ENCODE assay signal across 19 cellular contexts in genomic region chr21:21715286-21715969, GRCh38.
DNase-seq lines count a peak whose midpoint lies in the region; ATAC-seq and TF ChIP-seq lines count a peak whose summit lies in the region.
"Had no signal": no experiment of that assay in that cellular context is flagged by ENCODE, and none has a peak within 500 bp of the region (broad histone marks: within the 10 kb centered on the region; RNA-seq: fewer than 3 reads in every experiment).

No MANE protein-coding gene starts in this region.

- H3K27me3 ChIP-seq in SK-N-SH (ENCODE audit: insufficient read depth) (no peaks in the 10 kb centered on the region), smooth muscle cell (ENCODE audit: low read depth) (no peaks in the 10 kb centered on the region)
- H3K27me3 ChIP-seq: hepatocyte had no signal

- no peaks in the 10 kb centered on the region for H3K79me2 ChIP-seq in SK-N-SH (ENCODE audit: insufficient read depth)
- H3K79me2 ChIP-seq in smooth muscle cell (ENCODE audit: low read depth), result no peaks in the 10 kb centered on the region
- H3K79me2 ChIP-seq: hepatocyte had no signal

- H3K36me3 ChIP-seq in SK-N-SH (replicated peaks in 1 of 2; ENCODE audit: control insufficient read depth in 1 of 2, insufficient read depth in 2 of 2, low read length in 1 of 2) (peaks cover 0 to 6% of the 10 kb centered on the region in 2 experiments), smooth muscle cell (ENCODE audit: low read depth) (no peaks in the 10 kb centered on the region)

- H3K4me3 Mint-ChIP-seq in naive thymus-derived CD8-positive, alpha-beta T cell, result no peak overlapping the region
- H3K4me3 Mint-ChIP-seq: activated CD4-positive, alpha-beta T cell treated with anti-CD3 and anti-CD28 coated beads, Interleukin-2, amount 10 ng/mL, durations not matched to agents 24 days and 14 days; activated naive CD8-positive, alpha-beta T cell; CD8-positive, alpha-beta memory T cell; stimulated activated naive CD8-positive, alpha-beta T cell treated with anti-CD3 and anti-CD28 coated beads, Interleukin-15, Interleukin-2, amounts not matched to agents 100 ng/mL and 50 ng/mL, for 24 hours had no signal

- H3K4me2 ChIP-seq in SK-N-SH (peak overlapping the region; percentile 38; the same call in 1 of the 2 replicates), smooth muscle cell (peak overlapping the region; percentile 70)
- H3K4me2 ChIP-seq: hepatocyte had no signal

- H3K27ac ChIP-seq in SK-N-SH (ENCODE audit: low read depth in 2 of 2, low read length in 1 of 2) (peak overlapping the region; percentile 82 to 93; a peak in 3 of 4 replicates), smooth muscle cell (ENCODE audit: low read depth) (peak overlapping the region; percentile 95)
- H3K27ac ChIP-seq: epithelial cell of prostate, hepatocyte had no signal

- POLR2A ChIA-PET in SK-N-SH (lab: Yijun Ruan, JAX), result no interaction called here
- POLR2A ChIA-PET in naive thymus-derived CD8-positive, alpha-beta T cell (lab: Charles Lee), result no interaction called here

- H3K36me3 Mint-ChIP-seq in naive thymus-derived CD8-positive, alpha-beta T cell, result no peaks in the 10 kb centered on the region
- H3K36me3 Mint-ChIP-seq: activated naive CD8-positive, alpha-beta T cell; CD8-positive, alpha-beta memory T cell had no signal

- peak in 1 of 2 experiments; percentile 76; a peak in 2 of 4 replicates for TF ChIP-seq EP300 in SK-N-SH (IDR thresholded peaks at IDR 0.05; ENCODE audit: borderline replicate concordance in 1 of 2, low read depth in 1 of 2, low read length in 1 of 2)

- H4K20me1 ChIP-seq in SK-N-SH (ENCODE audit: insufficient read depth) (no peaks in the 10 kb centered on the region), smooth muscle cell (ENCODE audit: low read depth) (no peaks in the 10 kb centered on the region)

- ATAC-seq in left colon (no peak), GM19452 (IDR thresholded peaks at IDR 0.05; ENCODE audit: unreplicated experiment) (no peak)
- ATAC-seq in naive thymus-derived CD8-positive, alpha-beta T cell, result no peak
- ATAC-seq: mucosa of descending colon had no signal

- CTCF ChIA-PET in SK-N-SH (lab: Yijun Ruan, JAX), result interaction anchor here (1.4 kb wide), 1 partner anchor 10 kb away, joined by 5 read pairs; no protein-coding TSS in a partner anchor

- peak overlapping the region; percentile 66; the same call in 1 of the 2 replicates for H2AFZ ChIP-seq in SK-N-SH (ENCODE audit: low read depth)
- no peak overlapping the region for H2AFZ ChIP-seq in smooth muscle cell (ENCODE audit: low read depth)
- H2AFZ ChIP-seq: hepatocyte had no signal

- H3K4me3 ChIP-seq in SK-N-SH (ENCODE audit: low read depth in 2 of 2, low read length in 1 of 2) (peak overlapping the region in 1 of 2 experiments; percentile 33; a peak in 1 of 4 replicates), fibroblast of pulmonary artery (replicated peaks; ENCODE audit: low read depth, low read length) (no peak overlapping the region), smooth muscle cell (no peak overlapping the region)
- H3K4me3 ChIP-seq: hepatocyte, mucosa of descending colon had no signal

- no peaks in the 10 kb centered on the region for H3K4me1 Mint-ChIP-seq in naive thymus-derived CD8-positive, alpha-beta T cell
- H3K4me1 Mint-ChIP-seq: activated CD4-positive, alpha-beta T cell treated with anti-CD3 and anti-CD28 coated beads, Interleukin-2, amount 10 ng/mL, durations not matched to agents 24 days and 14 days; CD8-positive, alpha-beta memory T cell had no signal

- H3K9ac ChIP-seq in SK-N-SH (peak overlapping the region; percentile 57), smooth muscle cell (ENCODE audit: low read depth) (peak overlapping the region; percentile 78)

- TF ChIP-seq RAD21 in SK-N-SH (IDR thresholded peaks at IDR 0.05; ENCODE audit: low read length), result no peak

- 15% methylated on average over 7 of the region's 7 CpGs for WGBS in SK-N-SH (ENCODE audit: low lambda C conversion rate)
- WGBS in smooth muscle cell (ENCODE audit: low lambda C conversion rate), result 42% methylated on average over 7 of the region's 7 CpGs

- H3K27ac Mint-ChIP-seq in naive thymus-derived CD8-positive, alpha-beta T cell, result no peak overlapping the region
- H3K27ac Mint-ChIP-seq: activated CD4-positive, alpha-beta T cell treated with anti-CD3 and anti-CD28 coated beads, Interleukin-2, amount 10 ng/mL, durations not matched to agents 24 days and 14 days; activated naive CD8-positive, alpha-beta T cell; CD8-positive, alpha-beta memory T cell; stimulated activated naive CD8-positive, alpha-beta T cell treated with anti-CD3 and anti-CD28 coated beads, Interleukin-15, Interleukin-2, amounts not matched to agents 100 ng/mL and 50 ng/mL, for 24 hours had no signal

- H3K9me2 ChIP-seq in SK-N-SH, result no peaks in the 10 kb centered on the region

- intact Hi-C loops in left colon (cut with DNase I, micrococcal nuclease), result no loop called here

- H3F3A ChIP-seq in SK-N-SH (replicated peaks; ENCODE audit: insufficient read depth) (peaks cover 50% of the 10 kb centered on the region), smooth muscle cell (ENCODE audit: low read depth) (peaks cover 6% of the 10 kb centered on the region)

- TF ChIP-seq CTCF in SK-N-SH (IDR thresholded peaks at IDR 0.05) (no peak), fibroblast of pulmonary artery (IDR thresholded peaks at IDR 0.05; ENCODE audit: low read length, missing control alignments) (no peak), smooth muscle cell (IDR thresholded peaks at IDR 0.05; ENCODE audit: borderline replicate concordance, insufficient read depth, poor library complexity, severe bottlenecking) (no peak)

- H3K4me1 ChIP-seq in SK-N-SH (ENCODE audit: control insufficient read depth in 1 of 2, insufficient read depth in 2 of 2, low read depth in 1 of 2, low read length in 1 of 2), result peaks cover 0 to 45% of the 10 kb centered on the region in 2 experiments; a peak in 3 of 4 replicates
- H3K4me1 ChIP-seq in smooth muscle cell (ENCODE audit: low read depth), result peaks cover 6% of the 10 kb centered on the region

- DNase-seq in GM04503 (ENCODE audit: low read depth) (peak; percentile 58), SK-N-SH (no peak), fibroblast of pulmonary artery (ENCODE audit: low read depth) (peak; percentile 91), smooth muscle cell (lab: John Stamatoyannopoulos, UW; ENCODE audit: unreplicated experiment) (no peak), left colon (no peak)
- no peak for DNase-seq in activated CD4-positive, alpha-beta T cell treated with anti-CD3 and anti-CD28 coated beads for 48 hours
- DNase-seq in naive thymus-derived CD8-positive, alpha-beta T cell, result no peak
- DNase-seq: activated CD4-positive, alpha-beta T cell treated with anti-CD3 and anti-CD28 coated beads, Interleukin-2, amount 10 ng/mL, durations not matched to agents 24 days and 14 days; activated T-cell treated with anti-CD3 and anti-CD28 coated beads, Interleukin-2, amount 50 U/mL, for 1 hour; CD8-positive, alpha-beta memory T cell; GDM1; MM.1S; mucosa of descending colon; NCI-H2107 had no signal

- H3K27me3 Mint-ChIP-seq in naive thymus-derived CD8-positive, alpha-beta T cell, result no peaks in the 10 kb centered on the region
- H3K27me3 Mint-ChIP-seq: activated CD4-positive, alpha-beta T cell treated with anti-CD3 and anti-CD28 coated beads, Interleukin-2, amount 10 ng/mL, durations not matched to agents 24 days and 14 days; activated naive CD8-positive, alpha-beta T cell; CD8-positive, alpha-beta memory T cell; stimulated activated naive CD8-positive, alpha-beta T cell treated with anti-CD3 and anti-CD28 coated beads, Interleukin-15, Interleukin-2, amounts not matched to agents 100 ng/mL and 50 ng/mL, for 24 hours had no signal

- H3K9me3 ChIP-seq in SK-N-SH (no peaks in the 10 kb centered on the region; the same call in 1 of the 2 replicates), smooth muscle cell (replicated peaks; ENCODE audit: low read depth) (no peaks in the 10 kb centered on the region)
- H3K9me3 ChIP-seq: mucosa of descending colon had no signal

- H3K9me3 Mint-ChIP-seq in naive thymus-derived CD8-positive, alpha-beta T cell, result peaks cover 0 to 3% (median 0%) of the 10 kb centered on the region in 9 donors
- H3K9me3 Mint-ChIP-seq: activated CD4-positive, alpha-beta T cell treated with anti-CD3 and anti-CD28 coated beads, Interleukin-2, amount 10 ng/mL, durations not matched to agents 24 days and 14 days had no signal

TF ChIP-seq in SK-N-SH, 30 proteins besides CTCF, POLR2A, EP300 and RAD21 (continues in another document):
- TF ChIP-seq POLR2AphosphoS5 (IDR thresholded peaks at IDR 0.05; ENCODE audit: low read depth, low read length) (peak; percentile 30; the same call in 1 of the 2 replicates), JUND (IDR thresholded peaks at IDR 0.05) (peak; percentile 68), RFX5 (IDR thresholded peaks at IDR 0.05; ENCODE audit: low read length) (no peak), PBX3 (IDR thresholded peaks at IDR 0.05) (peak; percentile 60), TCF12 (IDR thresholded peaks at IDR 0.05) (peak; percentile 77), MXI1 (IDR thresholded peaks at IDR 0.05; ENCODE audit: low read depth, low read length) (no peak), RCOR1 (IDR thresholded peaks at IDR 0.05; ENCODE audit: low read length) (no peak), NFIC (IDR thresholded peaks at IDR 0.05; ENCODE audit: borderline replicate concordance) (peak; percentile 52; the same call in 1 of the 2 replicates)

Comparison
In these comparisons a context has a peak if more than half of its experiments do, and no peak if none do; other contexts are left out.
1. DNase-seq: peak in GM04503 (single experiment) and fibroblast of pulmonary artery (single experiment); none in SK-N-SH (single experiment), smooth muscle cell (single experiment), left colon (0 of 2), activated CD4-positive, alpha-beta T cell treated with anti-CD3 and anti-CD28 coated beads for 48 hours (single experiment) and naive thymus-derived CD8-positive, alpha-beta T cell (0 of 10).